ENCODE assay signal across 1 cellular context in genomic region chr17:58517928-58518609, GRCh38.
TF ChIP-seq lines count a peak whose summit lies in the region.

No MANE protein-coding gene starts in this region.

TF ChIP-seq in K562, 482 proteins besides CTCF, POLR2A, EP300 and RAD21 (continued from another document and continues in another):
- TF ChIP-seq, protein P1, sequence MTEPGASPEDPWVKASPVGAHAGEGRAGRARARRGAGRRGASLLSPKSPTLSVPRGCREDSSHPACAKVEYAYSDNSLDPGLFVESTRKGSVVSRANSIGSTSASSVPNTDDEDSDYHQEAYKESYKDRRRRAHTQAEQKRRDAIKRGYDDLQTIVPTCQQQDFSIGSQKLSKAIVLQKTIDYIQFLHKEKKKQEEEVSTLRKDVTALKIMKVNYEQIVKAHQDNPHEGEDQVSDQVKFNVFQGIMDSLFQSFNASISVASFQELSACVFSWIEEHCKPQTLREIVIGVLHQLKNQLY (CRISPR knock-in tag; conservative IDR thresholded peaks at IDR 0.05), result 0 out of 4 replicates have a peak, but pooled peaks of 1 of the 2 experiments have one; percentile 47
- TF ChIP-seq CTBP1 (IDR thresholded peaks at IDR 0.05; ENCODE audit: borderline replicate concordance), result peak; percentile 52
- TF ChIP-seq GTF2E2 (tag; IDR thresholded peaks at IDR 0.05), result peak; percentile 84; the same call in 1 of the 2 replicates
- peak in 1 of 3 experiments; percentile 49 for TF ChIP-seq YY1 (IDR thresholded peaks at IDR 0.05; ENCODE audit: borderline replicate concordance in 1 of 3, control insufficient read depth in 1 of 3, extremely low read depth in 1 of 3, insufficient read depth in 3 of 3, insufficient read length in 1 of 3, insufficient replicate concordance in 2 of 3, low read depth in 1 of 3, low read length in 2 of 3)
- no peak for TF ChIP-seq SRSF1 (IDR thresholded peaks at IDR 0.05; ENCODE audit: low read depth, low read length)
- TF ChIP-seq, protein P2, sequence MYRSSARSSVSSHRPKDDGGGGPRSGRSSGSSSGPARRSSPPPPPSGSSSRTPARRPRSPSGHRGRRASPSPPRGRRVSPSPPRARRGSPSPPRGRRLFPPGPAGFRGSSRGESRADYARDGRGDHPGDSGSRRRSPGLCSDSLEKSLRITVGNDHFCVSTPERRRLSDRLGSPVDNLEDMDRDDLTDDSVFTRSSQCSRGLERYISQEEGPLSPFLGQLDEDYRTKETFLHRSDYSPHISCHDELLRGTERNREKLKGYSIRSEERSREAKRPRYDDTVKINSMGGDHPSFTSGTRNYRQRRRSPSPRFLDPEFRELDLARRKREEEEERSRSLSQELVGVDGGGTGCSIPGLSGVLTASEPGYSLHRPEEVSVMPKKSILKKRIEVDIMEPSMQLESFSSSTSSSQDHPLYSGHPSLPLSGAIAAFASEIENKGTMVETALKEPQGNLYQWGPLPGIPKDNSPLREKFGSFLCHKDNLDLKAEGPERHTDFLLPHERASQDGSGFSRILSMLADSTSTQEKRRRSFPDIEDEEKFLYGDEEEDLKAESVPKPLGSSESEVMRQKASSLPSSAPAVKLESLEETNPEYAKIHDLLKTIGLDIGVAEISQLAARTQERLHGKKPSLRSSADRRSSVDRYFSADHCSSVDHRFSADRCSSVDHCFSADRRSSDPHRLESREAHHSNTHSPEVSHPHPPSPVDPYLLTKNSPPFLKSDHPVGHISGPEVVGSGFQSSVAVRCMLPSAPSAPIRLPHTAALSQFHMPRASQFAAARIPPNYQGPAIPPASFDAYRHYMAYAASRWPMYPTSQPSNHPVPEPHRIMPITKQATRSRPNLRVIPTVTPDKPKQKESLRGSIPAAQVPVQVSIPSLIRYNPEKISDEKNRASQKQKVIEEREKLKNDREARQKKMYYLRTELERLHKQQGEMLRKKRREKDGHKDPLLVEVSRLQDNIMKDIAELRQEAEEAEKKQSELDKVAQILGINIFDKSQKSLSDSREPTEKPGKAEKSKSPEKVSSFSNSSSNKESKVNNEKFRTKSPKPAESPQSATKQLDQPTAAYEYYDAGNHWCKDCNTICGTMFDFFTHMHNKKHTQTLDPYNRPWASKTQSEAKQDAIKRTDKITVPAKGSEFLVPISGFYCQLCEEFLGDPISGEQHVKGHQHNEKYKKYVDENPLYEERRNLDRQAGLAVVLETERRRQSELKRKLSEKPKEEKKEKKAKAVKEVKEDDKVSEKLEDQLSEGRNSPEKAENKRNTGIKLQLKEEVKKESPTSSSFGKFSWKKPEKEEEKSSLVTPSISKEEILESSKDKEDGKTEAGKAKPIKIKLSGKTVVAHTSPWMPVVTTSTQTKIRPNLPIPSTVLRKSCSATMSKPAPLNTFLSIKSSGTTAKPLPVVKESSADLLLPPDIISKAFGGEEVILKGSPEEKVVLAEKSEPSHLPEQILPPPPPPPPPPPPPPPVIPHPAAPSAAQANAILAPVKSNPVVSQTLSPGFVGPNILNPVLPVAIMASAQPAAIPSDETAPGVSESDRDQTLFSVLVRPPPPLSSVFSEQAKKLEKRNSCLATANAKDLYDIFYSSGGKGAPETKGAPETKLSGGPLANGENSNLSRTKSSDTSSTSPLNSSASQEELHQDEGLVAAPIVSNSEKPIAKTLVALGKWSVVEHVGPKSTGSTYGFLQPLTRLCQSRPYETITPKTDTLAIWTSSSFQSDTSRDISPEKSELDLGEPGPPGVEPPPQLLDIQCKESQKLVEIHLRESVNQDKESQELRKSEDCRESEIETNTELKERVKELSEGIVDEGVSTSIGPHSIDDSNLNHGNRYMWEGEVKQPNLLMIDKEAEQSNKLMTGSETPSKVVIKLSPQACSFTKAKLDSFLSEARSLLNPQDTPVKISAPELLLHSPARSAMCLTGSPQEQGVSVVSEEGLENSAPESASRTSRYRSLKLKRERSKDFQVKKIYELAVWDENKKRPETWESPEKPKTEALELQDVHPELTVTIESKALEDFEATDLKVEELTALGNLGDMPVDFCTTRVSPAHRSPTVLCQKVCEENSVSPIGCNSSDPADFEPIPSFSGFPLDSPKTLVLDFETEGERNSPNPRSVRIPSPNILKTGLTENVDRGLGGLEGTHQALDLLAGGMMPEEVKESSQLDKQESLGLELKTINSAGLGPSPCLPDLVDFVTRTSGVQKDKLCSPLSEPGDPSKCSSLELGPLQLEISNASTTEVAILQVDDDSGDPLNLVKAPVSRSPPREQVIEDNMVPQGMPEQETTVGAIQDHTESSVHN (IDR thresholded peaks at IDR 0.05; ENCODE audit: borderline replicate concordance in 1 of 2, low read depth in 1 of 2), result peak in 1 of 2 experiments; percentile 65; a peak in 2 of 4 replicates
- no peak for TF ChIP-seq ILK (tag; IDR thresholded peaks at IDR 0.05; ENCODE audit: borderline replicate concordance, low read depth)
- TF ChIP-seq, protein P3, sequence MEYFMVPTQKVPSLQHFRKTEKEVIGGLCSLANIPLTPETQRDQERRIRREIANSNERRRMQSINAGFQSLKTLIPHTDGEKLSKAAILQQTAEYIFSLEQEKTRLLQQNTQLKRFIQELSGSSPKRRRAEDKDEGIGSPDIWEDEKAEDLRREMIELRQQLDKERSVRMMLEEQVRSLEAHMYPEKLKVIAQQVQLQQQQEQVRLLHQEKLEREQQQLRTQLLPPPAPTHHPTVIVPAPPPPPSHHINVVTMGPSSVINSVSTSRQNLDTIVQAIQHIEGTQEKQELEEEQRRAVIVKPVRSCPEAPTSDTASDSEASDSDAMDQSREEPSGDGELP (CRISPR knock-in tag; IDR thresholded peaks at IDR 0.05; ENCODE audit: borderline replicate concordance), result peak; percentile 75
- peak; percentile 22; the same call in 1 of the 2 replicates for TF ChIP-seq RB1 (IDR thresholded peaks at IDR 0.05; ENCODE audit: low read depth)
- no peak for TF ChIP-seq SMARCA5 (IDR thresholded peaks at IDR 0.05)
- peak; percentile 73 for TF ChIP-seq KDM5B (IDR thresholded peaks at IDR 0.05; ENCODE audit: insufficient replicate concordance, low read depth, low read length)
- TF ChIP-seq SRSF9 (IDR thresholded peaks at IDR 0.05; ENCODE audit: borderline replicate concordance, low read depth, low read length), result no peak
- peak in 1 of 2 experiments; percentile 54; a peak in 3 of 4 replicates for TF ChIP-seq TBL1XR1 (IDR thresholded peaks at IDR 0.05; ENCODE audit: low read length in 2 of 2)
- no peak for TF ChIP-seq STAG1 (CRISPR knock-in tag; IDR thresholded peaks at IDR 0.05; ENCODE audit: borderline replicate concordance)
- peak; percentile 99 for TF ChIP-seq MBD2 (IDR thresholded peaks at IDR 0.05; ENCODE audit: borderline replicate concordance, low read depth)
- TF ChIP-seq RFX5 (IDR thresholded peaks at IDR 0.05; ENCODE audit: low read depth, low read length), result 0 out of 2 replicates have a peak, but pooled peaks have one; percentile 36
- TF ChIP-seq MAFK (IDR thresholded peaks at IDR 0.05; ENCODE audit: low read length), result peak; percentile 43
- TF ChIP-seq NFYB (IDR thresholded peaks at IDR 0.05; ENCODE audit: extremely low read depth, insufficient read length), result peak; percentile 86
- no peak for TF ChIP-seq XRCC3 (IDR thresholded peaks at IDR 0.05)
- TF ChIP-seq ZNF24 (IDR thresholded peaks at IDR 0.05), result no peak
- TF ChIP-seq, protein P4, sequence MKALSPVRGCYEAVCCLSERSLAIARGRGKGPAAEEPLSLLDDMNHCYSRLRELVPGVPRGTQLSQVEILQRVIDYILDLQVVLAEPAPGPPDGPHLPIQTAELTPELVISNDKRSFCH (CRISPR knock-in tag; IDR thresholded peaks at IDR 0.05), result no peak
- TF ChIP-seq, protein P4 (tag; IDR thresholded peaks at IDR 0.05), result peak; percentile 33; the same call in 1 of the 2 replicates
- no peak for TF ChIP-seq WHSC1 (IDR thresholded peaks at IDR 0.05; ENCODE audit: low read length)
- TF ChIP-seq ZFP36 (IDR thresholded peaks at IDR 0.05; ENCODE audit: low read depth, low read length, partially characterized antibody), result no peak
- peak; percentile 96 for TF ChIP-seq NEUROD1 (IDR thresholded peaks at IDR 0.05; ENCODE audit: borderline replicate concordance, low read depth, low read length, partially characterized antibody)
- TF ChIP-seq, protein P5, sequence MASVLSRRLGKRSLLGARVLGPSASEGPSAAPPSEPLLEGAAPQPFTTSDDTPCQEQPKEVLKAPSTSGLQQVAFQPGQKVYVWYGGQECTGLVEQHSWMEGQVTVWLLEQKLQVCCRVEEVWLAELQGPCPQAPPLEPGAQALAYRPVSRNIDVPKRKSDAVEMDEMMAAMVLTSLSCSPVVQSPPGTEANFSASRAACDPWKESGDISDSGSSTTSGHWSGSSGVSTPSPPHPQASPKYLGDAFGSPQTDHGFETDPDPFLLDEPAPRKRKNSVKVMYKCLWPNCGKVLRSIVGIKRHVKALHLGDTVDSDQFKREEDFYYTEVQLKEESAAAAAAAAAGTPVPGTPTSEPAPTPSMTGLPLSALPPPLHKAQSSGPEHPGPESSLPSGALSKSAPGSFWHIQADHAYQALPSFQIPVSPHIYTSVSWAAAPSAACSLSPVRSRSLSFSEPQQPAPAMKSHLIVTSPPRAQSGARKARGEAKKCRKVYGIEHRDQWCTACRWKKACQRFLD (CRISPR knock-in tag; IDR thresholded peaks at IDR 0.05), result peak; percentile 88; the same call in 1 of the 2 replicates
- TF ChIP-seq SAFB (IDR thresholded peaks at IDR 0.05; ENCODE audit: borderline replicate concordance, low read depth, low read length), result no peak
- peak; percentile 40; the same call in 1 of the 2 replicates for TF ChIP-seq L3MBTL2 (IDR thresholded peaks at IDR 0.05)
- peak; percentile 46; the same call in 1 of the 2 replicates for TF ChIP-seq FOXM1 (IDR thresholded peaks at IDR 0.05; ENCODE audit: low read depth)
- no peak for TF ChIP-seq FOXM1 (CRISPR knock-in tag; IDR thresholded peaks at IDR 0.05; ENCODE audit: low read depth)
- TF ChIP-seq HDAC2 (IDR thresholded peaks at IDR 0.05), result peak; percentile 79
- TF ChIP-seq TAF9B (IDR thresholded peaks at IDR 0.05; ENCODE audit: partially characterized antibody), result peak; percentile 75
- TF ChIP-seq ZNF134 (CRISPR knock-in tag; conservative IDR thresholded peaks at IDR 0.05), result no peak
- no peak for TF ChIP-seq ZNF586 (CRISPR knock-in tag; conservative IDR thresholded peaks at IDR 0.05)
- TF ChIP-seq TAF7 (tag; IDR thresholded peaks at IDR 0.05), result peak; percentile 92
- peak; percentile 84 for TF ChIP-seq PHF20 (IDR thresholded peaks at IDR 0.05; ENCODE audit: partially characterized antibody)
- TF ChIP-seq, protein P6, sequence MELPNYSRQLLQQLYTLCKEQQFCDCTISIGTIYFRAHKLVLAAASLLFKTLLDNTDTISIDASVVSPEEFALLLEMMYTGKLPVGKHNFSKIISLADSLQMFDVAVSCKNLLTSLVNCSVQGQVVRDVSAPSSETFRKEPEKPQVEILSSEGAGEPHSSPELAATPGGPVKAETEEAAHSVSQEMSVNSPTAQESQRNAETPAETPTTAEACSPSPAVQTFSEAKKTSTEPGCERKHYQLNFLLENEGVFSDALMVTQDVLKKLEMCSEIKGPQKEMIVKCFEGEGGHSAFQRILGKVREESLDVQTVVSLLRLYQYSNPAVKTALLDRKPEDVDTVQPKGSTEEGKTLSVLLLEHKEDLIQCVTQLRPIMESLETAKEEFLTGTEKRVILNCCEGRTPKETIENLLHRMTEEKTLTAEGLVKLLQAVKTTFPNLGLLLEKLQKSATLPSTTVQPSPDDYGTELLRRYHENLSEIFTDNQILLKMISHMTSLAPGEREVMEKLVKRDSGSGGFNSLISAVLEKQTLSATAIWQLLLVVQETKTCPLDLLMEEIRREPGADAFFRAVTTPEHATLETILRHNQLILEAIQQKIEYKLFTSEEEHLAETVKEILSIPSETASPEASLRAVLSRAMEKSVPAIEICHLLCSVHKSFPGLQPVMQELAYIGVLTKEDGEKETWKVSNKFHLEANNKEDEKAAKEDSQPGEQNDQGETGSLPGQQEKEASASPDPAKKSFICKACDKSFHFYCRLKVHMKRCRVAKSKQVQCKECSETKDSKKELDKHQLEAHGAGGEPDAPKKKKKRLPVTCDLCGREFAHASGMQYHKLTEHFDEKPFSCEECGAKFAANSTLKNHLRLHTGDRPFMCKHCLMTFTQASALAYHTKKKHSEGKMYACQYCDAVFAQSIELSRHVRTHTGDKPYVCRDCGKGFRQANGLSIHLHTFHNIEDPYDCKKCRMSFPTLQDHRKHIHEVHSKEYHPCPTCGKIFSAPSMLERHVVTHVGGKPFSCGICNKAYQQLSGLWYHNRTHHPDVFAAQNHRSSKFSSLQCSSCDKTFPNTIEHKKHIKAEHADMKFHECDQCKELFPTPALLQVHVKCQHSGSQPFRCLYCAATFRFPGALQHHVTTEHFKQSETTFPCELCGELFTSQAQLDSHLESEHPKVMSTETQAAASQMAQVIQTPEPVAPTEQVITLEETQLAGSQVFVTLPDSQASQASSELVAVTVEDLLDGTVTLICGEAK (IDR thresholded peaks at IDR 0.05), result peak; percentile 97
- TF ChIP-seq, protein P6 (CRISPR knock-in tag; IDR thresholded peaks at IDR 0.05), result no peak
- TF ChIP-seq FIP1L1 (IDR thresholded peaks at IDR 0.05; ENCODE audit: low read depth, low read length, poor library complexity, severe bottlenecking), result no peak
